In genomic region chr2:201130524-201131186, GRCh38 we compare ENCODE assay signal across 8 cellular contexts. TPM values are rescaled to one million over a fixed set of nuclear protein-coding genes. Genes with fewer than 3 reads are reported as not detected.
DNase-seq lines count a peak whose midpoint lies in the region; ATAC-seq and TF ChIP-seq lines count a peak whose summit lies in the region.

No MANE protein-coding gene starts in this region.

- POLR2A ChIA-PET in activated naive CD8-positive, alpha-beta T cell treated with anti-CD3 and anti-CD28 coated beads, Interleukin-2, amount 10 ng/mL, durations not matched to agents 7 days and 5 days (lab: Charles Lee), result interaction anchor here (1.5 to 2.1 kb wide), 3 partner anchors 8 to 54 kb away, joined by 3 to 7 read pairs (median 5); no protein-coding TSS in a partner anchor

- peaks cover 26 to 84% (median 55%) of the 10 kb centered on the region in 4 donors for H3K4me1 ChIP-seq in transverse colon

- peak overlapping the region in 1 of 4 donors; percentile 7 for H3K4me3 ChIP-seq in transverse colon

- DNase-seq in GDM1 (lab: John Stamatoyannopoulos, UW) (peak; percentile 36), Kasumi-1 (lab: John Stamatoyannopoulos, UW) (peak; percentile 71 to 78), iris pigment epithelial cell (ENCODE audit: low read depth) (peak; percentile 97), transverse colon (no peak), globus pallidus (ENCODE audit: low spot score) (no peak), COLO668 (lab: John Stamatoyannopoulos, UW; ENCODE audit: unreplicated experiment) (no peak), NCI-H128 (lab: John Stamatoyannopoulos, UW; ENCODE audit: unreplicated experiment) (no peak)
- no peak for DNase-seq in activated naive CD8-positive, alpha-beta T cell treated with anti-CD3 and anti-CD28 coated beads, Interleukin-2, amount 10 ng/mL, durations not matched to agents 7 days and 5 days

- H3K4me3 Mint-ChIP-seq in activated naive CD8-positive, alpha-beta T cell treated with anti-CD3 and anti-CD28 coated beads, Interleukin-2, amount 10 ng/mL, durations not matched to agents 7 days and 5 days, result peak overlapping the region; percentile 66

- no peaks in the 10 kb centered on the region for H3K27me3 ChIP-seq in transverse colon

- peak overlapping the region; percentile 88 for H3K27ac Mint-ChIP-seq in activated naive CD8-positive, alpha-beta T cell treated with anti-CD3 and anti-CD28 coated beads, Interleukin-2, amount 10 ng/mL, durations not matched to agents 7 days and 5 days

- TF ChIP-seq POLR2A in transverse colon (IDR thresholded peaks at IDR 0.05), result no peak

- H3K27me3 Mint-ChIP-seq in activated naive CD8-positive, alpha-beta T cell treated with anti-CD3 and anti-CD28 coated beads, Interleukin-2, amount 10 ng/mL, durations not matched to agents 7 days and 5 days, result no peaks in the 10 kb centered on the region

- in situ Hi-C loops in transverse colon (cut with MboI; ENCODE audit: low pct_ligation_motif_present in 1 of 4, low pct_unique_long_range_greater_than_20kb in 1 of 4, low sequenced_read_pairs in 3 of 4), result no loop called here

- ATAC-seq in activated naive CD8-positive, alpha-beta T cell treated with anti-CD3 and anti-CD28 coated beads, Interleukin-2, amount 10 ng/mL, durations not matched to agents 7 days and 5 days (ENCODE audit: low read depth), result peak; percentile 51

- peaks cover 38% of the 10 kb centered on the region for H3K36me3 Mint-ChIP-seq in activated naive CD8-positive, alpha-beta T cell treated with anti-CD3 and anti-CD28 coated beads, Interleukin-2, amount 10 ng/mL, durations not matched to agents 7 days and 5 days

- H3K27ac ChIP-seq in transverse colon, result peak overlapping the region; percentile 99 to 100 (median 100)

- peaks cover 0 to 24% (median 5%) of the 10 kb centered on the region in 4 donors for H3K36me3 ChIP-seq in transverse colon

- peaks cover 62% of the 10 kb centered on the region for H3K4me1 Mint-ChIP-seq in activated naive CD8-positive, alpha-beta T cell treated with anti-CD3 and anti-CD28 coated beads, Interleukin-2, amount 10 ng/mL, durations not matched to agents 7 days and 5 days

- 61% methylated on average over 3 of the region's 3 CpGs; no CpG with 5 or more reads in 1 of the 2 donors for whole genome bisulfite sequencing in transverse colon (ENCODE audit: low coverage in 1 of 2), 2 donors

- H3K9me3 ChIP-seq in transverse colon, result no peaks in the 10 kb centered on the region

- TF ChIP-seq EP300 in transverse colon (IDR thresholded peaks at IDR 0.05; ENCODE audit: low read depth), result no peak

- H3K9me3 Mint-ChIP-seq in activated naive CD8-positive, alpha-beta T cell treated with anti-CD3 and anti-CD28 coated beads, Interleukin-2, amount 10 ng/mL, durations not matched to agents 7 days and 5 days, result no peaks in the 10 kb centered on the region

- intact Hi-C loops in transverse colon (cut with DNase I; ENCODE audit: low total_unique reads), result no loop called here

- TF ChIP-seq CTCF in transverse colon (IDR thresholded peaks at IDR 0.05), result no peak

RNA-seq across cellular contexts. Expression of gene CFLAR, which starts 14.7 kb away (rescaled TPM):
- total RNA-seq in activated naive CD8-positive, alpha-beta T cell treated with anti-CD3 and anti-CD28 coated beads, Interleukin-2, amount 10 ng/mL, durations not matched to agents 7 days and 5 days, result 100 to 1,000 TPM; 139 to 140 TPM
- total RNA-seq in transverse colon, result 100 to 1,000 TPM; 148 to 449 (median 323) TPM

RNA-seq across cellular contexts. Expression of gene CASP10, which starts 52.3 kb away (rescaled TPM):
- total RNA-seq in activated naive CD8-positive, alpha-beta T cell treated with anti-CD3 and anti-CD28 coated beads, Interleukin-2, amount 10 ng/mL, durations not matched to agents 7 days and 5 days, result 10 to 100 TPM; 45.2 to 46.1 TPM
- total RNA-seq in transverse colon, result 10 to 100 TPM in 3 of 4 donors, 1 to 10 TPM in 1; 4.8 to 68.4 (median 38.1) TPM

RNA-seq across cellular contexts. Expression of gene NDUFB3, which starts 58.9 kb away (rescaled TPM):
- total RNA-seq in activated naive CD8-positive, alpha-beta T cell treated with anti-CD3 and anti-CD28 coated beads, Interleukin-2, amount 10 ng/mL, durations not matched to agents 7 days and 5 days, result 100 to 1,000 TPM; 115 to 116 TPM
- 100 to 1,000 TPM in 1 of 4 donors, 10 to 100 TPM in 1, 1 to 10 TPM in 2; 2.2 to 111 (median 44.9) TPM for total RNA-seq in transverse colon

RNA-seq across cellular contexts. Expression of gene HYCC2, which starts 59.2 kb away (rescaled TPM):
- 10 to 100 TPM; 37.0 to 40.5 TPM for total RNA-seq in activated naive CD8-positive, alpha-beta T cell treated with anti-CD3 and anti-CD28 coated beads, Interleukin-2, amount 10 ng/mL, durations not matched to agents 7 days and 5 days
- total RNA-seq in transverse colon, result 100 to 1,000 TPM in 1 of 4 donors, 10 to 100 TPM in 3; 23.9 to 104 (median 35.8) TPM

Comparison
In these comparisons a context has a peak if more than half of its experiments do, and no peak if none do; other contexts are left out.
1. DNase-seq: peak in GDM1 (single experiment), Kasumi-1 (2 of 2) and iris pigment epithelial cell (single experiment); none in activated naive CD8-positive, alpha-beta T cell treated with anti-CD3 and anti-CD28 coated beads, Interleukin-2, amount 10 ng/mL, durations not matched to agents 7 days and 5 days (single experiment), transverse colon (single experiment), globus pallidus (single experiment), COLO668 (single experiment) and NCI-H128 (single experiment).